2 cellular contexts compared by ENCODE assay signal in genomic region chr10:17244712-17245365, GRCh38.
TF ChIP-seq lines count a peak whose summit lies in the region.

No MANE protein-coding gene starts in this region.

TF ChIP-seq in IMR-90, 13 proteins besides CTCF, POLR2A, EP300 and RAD21:
- no peak for TF ChIP-seq CHD1 (IDR thresholded peaks at IDR 0.05; ENCODE audit: low read depth, low read length)
- TF ChIP-seq MAFK (IDR thresholded peaks at IDR 0.05; ENCODE audit: low read depth, low read length) = no peak
- no peak for TF ChIP-seq BHLHE40 (IDR thresholded peaks at IDR 0.05; ENCODE audit: low read depth, low read length)
- no peak for TF ChIP-seq MXI1 (IDR thresholded peaks at IDR 0.05; ENCODE audit: borderline replicate concordance, low read depth, low read length)
- no peak for TF ChIP-seq SMC3 (IDR thresholded peaks at IDR 0.05; ENCODE audit: low read depth, low read length)
- TF ChIP-seq MAZ (IDR thresholded peaks at IDR 0.05; ENCODE audit: borderline replicate concordance, low read depth, low read length) = no peak
- TF ChIP-seq USF2 (IDR thresholded peaks at IDR 0.05; ENCODE audit: low read depth, low read length) = no peak
- TF ChIP-seq RCOR1 (IDR thresholded peaks at IDR 0.05; ENCODE audit: insufficient replicate concordance, low read length) = no peak
- TF ChIP-seq FOS (IDR thresholded peaks at IDR 0.05; ENCODE audit: low read depth, low read length) = no peak
- no peak for TF ChIP-seq NFE2L2 (IDR thresholded peaks at IDR 0.05; ENCODE audit: low read depth, low read length)
- no peak for TF ChIP-seq ELK1 (IDR thresholded peaks at IDR 0.05; ENCODE audit: borderline replicate concordance, low read depth, low read length)
- no peak for TF ChIP-seq CEBPB (IDR thresholded peaks at IDR 0.05; ENCODE audit: low read depth, low read length)
- TF ChIP-seq RFX5 (IDR thresholded peaks at IDR 0.05; ENCODE audit: low read depth, low read length) = no peak

TF ChIP-seq in K562, 482 proteins besides CTCF, POLR2A, EP300 and RAD21:
- TF ChIP-seq LCOR (CRISPR knock-in tag; IDR thresholded peaks at IDR 0.05) = peak; percentile 42; the same call in 1 of the 2 replicates
- no peak for TF ChIP-seq NCOA4 (IDR thresholded peaks at IDR 0.05; ENCODE audit: partially characterized antibody)
- TF ChIP-seq ATF3 (IDR thresholded peaks at IDR 0.05) = peak; percentile 47; the same call in 1 of the 2 replicates
- TF ChIP-seq ATF3 (CRISPR knock-in tag; conservative IDR thresholded peaks at IDR 0.05) = no peak
- TF ChIP-seq TAL1 (IDR thresholded peaks at IDR 0.05) = peak; percentile 73
- no peak for TF ChIP-seq ZNF717 (CRISPR knock-in tag; IDR thresholded peaks at IDR 0.05)
- TF ChIP-seq SMC3 (conservative IDR thresholded peaks at IDR 0.05; ENCODE audit: insufficient read depth, low read depth, low read length) = no peak
- TF ChIP-seq TRIM24 (IDR thresholded peaks at IDR 0.05) = peak; percentile 66 to 80; a peak in 2 of 4 replicates
- TF ChIP-seq CCNT2 (IDR thresholded peaks at IDR 0.05; ENCODE audit: borderline replicate concordance, extremely low read depth, insufficient read length, low read depth, low read length) = peak; percentile 55
- no peak for TF ChIP-seq PPARD (CRISPR knock-in tag; IDR thresholded peaks at IDR 0.05)
- TF ChIP-seq ZNF408 (CRISPR knock-in tag; IDR thresholded peaks at IDR 0.05; ENCODE audit: low read depth) = no peak
- 0 out of 4 replicates have a peak, but pooled peaks of 1 of the 2 experiments have one; percentile 12 for TF ChIP-seq TBL1XR1 (IDR thresholded peaks at IDR 0.05; ENCODE audit: low read length in 2 of 2)
- peak; percentile 91 for TF ChIP-seq CBFA2T3 (IDR thresholded peaks at IDR 0.05)
- peak; percentile 50 for TF ChIP-seq PKNOX1 (IDR thresholded peaks at IDR 0.05)
- TF ChIP-seq MYC (IDR thresholded peaks at IDR 0.05; ENCODE audit: low read depth, low read length) = no peak
- no peak for TF ChIP-seq MYC (CRISPR knock-in tag; IDR thresholded peaks at IDR 0.05; ENCODE audit: borderline replicate concordance, low read depth)
- peak; percentile 87 for TF ChIP-seq FOSL1 (tag; conservative IDR thresholded peaks at IDR 0.05)
- 0 out of 2 replicates have a peak, but pooled peaks have one; percentile 33 for TF ChIP-seq CTBP1 (IDR thresholded peaks at IDR 0.05; ENCODE audit: borderline replicate concordance)
- peak; percentile 76 for TF ChIP-seq SOX6 (IDR thresholded peaks at IDR 0.05)
- TF ChIP-seq HMBOX1 (IDR thresholded peaks at IDR 0.05) = peak; percentile 52; the same call in 1 of the 2 replicates
- no peak for TF ChIP-seq XRCC5 (IDR thresholded peaks at IDR 0.05; ENCODE audit: low read depth, low read length)
- no peak for TF ChIP-seq ZNF764 (CRISPR knock-in tag; IDR thresholded peaks at IDR 0.05; ENCODE audit: low read depth)
- TF ChIP-seq CBFA2T2 (conservative IDR thresholded peaks at IDR 0.05) = peak; percentile 85
- TF ChIP-seq JUND (IDR thresholded peaks at IDR 0.05; ENCODE audit: borderline replicate concordance, low read depth, low read length) = peak; percentile 82
- TF ChIP-seq JUND (tag; IDR thresholded peaks at IDR 0.05; ENCODE audit: borderline replicate concordance, low read depth, low read length) = peak; percentile 76; the same call in 2 of the 3 replicates
- TF ChIP-seq BRCA1 (IDR thresholded peaks at IDR 0.05) = no peak
- no peak for TF ChIP-seq BRCA1 (CRISPR knock-in tag; IDR thresholded peaks at IDR 0.05)
- peak; percentile 86 for TF ChIP-seq TEAD4 (IDR thresholded peaks at IDR 0.05; ENCODE audit: low read length)
- TF ChIP-seq TEAD4 (CRISPR knock-in tag; IDR thresholded peaks at IDR 0.05; ENCODE audit: borderline replicate concordance) = no peak
- TF ChIP-seq SMARCA4 (IDR thresholded peaks at IDR 0.05) = peak; percentile 85
- TF ChIP-seq FOXM1 (IDR thresholded peaks at IDR 0.05; ENCODE audit: low read depth) = peak; percentile 23; the same call in 1 of the 2 replicates
- no peak for TF ChIP-seq FOXM1 (CRISPR knock-in tag; IDR thresholded peaks at IDR 0.05; ENCODE audit: low read depth)
- TF ChIP-seq HNRNPUL1 (IDR thresholded peaks at IDR 0.05; ENCODE audit: low read length) = no peak
- 0 out of 2 replicates have a peak, but pooled peaks have one; percentile 58 for TF ChIP-seq GATA2 (CRISPR knock-in tag; IDR thresholded peaks at IDR 0.05)
- no peak for TF ChIP-seq NFATC3 (IDR thresholded peaks at IDR 0.05)
- TF ChIP-seq TCF3 (CRISPR knock-in tag; IDR thresholded peaks at IDR 0.05) = peak; percentile 83
- no peak for TF ChIP-seq ZNF436 (CRISPR knock-in tag; IDR thresholded peaks at IDR 0.05)
- no peak for TF ChIP-seq CTCFL (IDR thresholded peaks at IDR 0.05; ENCODE audit: borderline replicate concordance, insufficient read depth, low read depth, low read length, poor library complexity, severe bottlenecking)
- no peak for TF ChIP-seq ZNF586 (CRISPR knock-in tag; conservative IDR thresholded peaks at IDR 0.05)
- TF ChIP-seq DPF2 (IDR thresholded peaks at IDR 0.05) = peak; percentile 86
- no peak for TF ChIP-seq TOE1 (IDR thresholded peaks at IDR 0.05; ENCODE audit: borderline replicate concordance)
- no peak for TF ChIP-seq TOE1 (CRISPR knock-in tag; IDR thresholded peaks at IDR 0.05; ENCODE audit: borderline replicate concordance, low read depth)
- TF ChIP-seq ARID1B (IDR thresholded peaks at IDR 0.05) = peak; percentile 91
- TF ChIP-seq ESRRA (IDR thresholded peaks at IDR 0.05; ENCODE audit: borderline replicate concordance, low read depth) = no peak
- TF ChIP-seq NELFE (IDR thresholded peaks at IDR 0.05; ENCODE audit: insufficient read depth, insufficient read length) = no peak
- peak; percentile 42; the same call in 1 of the 2 replicates for TF ChIP-seq JUN (IDR thresholded peaks at IDR 0.05; ENCODE audit: borderline replicate concordance, low read depth, low read length)
- no peak for TF ChIP-seq JUN (CRISPR knock-in tag; IDR thresholded peaks at IDR 0.05; ENCODE audit: borderline replicate concordance)
- TF ChIP-seq U2AF1 (optimal IDR thresholded peaks at IDR 0.05; ENCODE audit: low read depth, low read length) = no peak
- TF ChIP-seq MEIS2 (IDR thresholded peaks at IDR 0.05; ENCODE audit: partially characterized antibody) = peak; percentile 86
- peak; percentile 71; the same call in 1 of the 2 replicates for TF ChIP-seq ADNP (tag; IDR thresholded peaks at IDR 0.05)
- no peak for TF ChIP-seq OTX1 (CRISPR knock-in tag; IDR thresholded peaks at IDR 0.05)
- 0 out of 2 replicates have a peak, but pooled peaks have one; percentile 28 for TF ChIP-seq LEF1 (IDR thresholded peaks at IDR 0.05)
- no peak for TF ChIP-seq WHSC1 (IDR thresholded peaks at IDR 0.05; ENCODE audit: low read length)
- TF ChIP-seq PML (IDR thresholded peaks at IDR 0.05; ENCODE audit: low read length) = 0 out of 2 replicates have a peak, but pooled peaks have one; percentile 54
- peak; percentile 77; the same call in 1 of the 2 replicates for TF ChIP-seq KLF16 (IDR thresholded peaks at IDR 0.05)
- no peak for TF ChIP-seq ZKSCAN3 (CRISPR knock-in tag; IDR thresholded peaks at IDR 0.05)
- TF ChIP-seq SIN3A (IDR thresholded peaks at IDR 0.05; ENCODE audit: borderline replicate concordance in 2 of 2, control insufficient read depth in 1 of 2, low read depth in 2 of 2, low read length in 2 of 2) = no peak
- TF ChIP-seq NFIC (IDR thresholded peaks at IDR 0.05) = peak; percentile 48; the same call in 1 of the 2 replicates
- no peak for TF ChIP-seq CREB1 (IDR thresholded peaks at IDR 0.05)
- no peak for TF ChIP-seq CREB1 (CRISPR knock-in tag; IDR thresholded peaks at IDR 0.05)
- TF ChIP-seq MTA2 (IDR thresholded peaks at IDR 0.05; ENCODE audit: low read depth) = peak; percentile 60
- peak; percentile 82 for TF ChIP-seq SMARCE1 (IDR thresholded peaks at IDR 0.05)
- peak; percentile 70 for TF ChIP-seq NCOR1 (IDR thresholded peaks at IDR 0.05)
- TF ChIP-seq MITF (IDR thresholded peaks at IDR 0.05) = no peak
- peak; percentile 62; the same call in 1 of the 2 replicates for TF ChIP-seq POLR2AphosphoS5 (IDR thresholded peaks at IDR 0.05; ENCODE audit: control insufficient read depth, insufficient read depth, low read depth, low read length)
- TF ChIP-seq MCM7 (IDR thresholded peaks at IDR 0.05) = no peak
- peak; percentile 19; the same call in 1 of the 2 replicates for TF ChIP-seq STAT5A (IDR thresholded peaks at IDR 0.05; ENCODE audit: borderline replicate concordance, low read length)
- peak in 1 of 2 experiments; percentile 26; a peak in 1 of 4 replicates for TF ChIP-seq RCOR1 (IDR thresholded peaks at IDR 0.05; ENCODE audit: borderline replicate concordance in 1 of 2, low read depth in 2 of 2, low read length in 2 of 2)
- TF ChIP-seq KDM1A (IDR thresholded peaks at IDR 0.05) = peak in 1 of 2 experiments; percentile 30; a peak in 1 of 4 replicates
- TF ChIP-seq ZNF347 (CRISPR knock-in tag; IDR thresholded peaks at IDR 0.05; ENCODE audit: low read depth) = no peak
- no peak for TF ChIP-seq MAZ (CRISPR knock-in tag; conservative IDR thresholded peaks at IDR 0.05 in 1 of 2, IDR thresholded peaks at IDR 0.05 in 1 of 2)
- TF ChIP-seq PBX2 (CRISPR knock-in tag; IDR thresholded peaks at IDR 0.05; ENCODE audit: low read depth) = no peak
- TF ChIP-seq PBX2 (tag; conservative IDR thresholded peaks at IDR 0.05; ENCODE audit: low read depth) = peak; percentile 26; the same call in 1 of the 2 replicates
